Comparison of ENCODE assay signal across 6 cellular contexts in genomic region chr15:42964476-42964875, GRCh38.
"Had no signal": no experiment of that assay in that cellular context is flagged by ENCODE, and none has a peak within 500 bp of the region (broad histone marks: within the 10 kb centered on the region; RNA-seq: fewer than 3 reads in every experiment).

No MANE protein-coding gene starts in this region.

- ATAC-seq: K562 had no signal

- H3K4me1 ChIP-seq: HAP-1 had no signal

- H3K27ac ChIP-seq: GM23248 had no signal

- H3K9ac ChIP-seq: GM23248 had no signal

- H3K4me3 ChIP-seq: GM23248, HAP-1, K562 had no signal

- H3K9me3 ChIP-seq: HAP-1 had no signal

- DNase-seq: GM23248, GOT3, H7, IMR-90 had no signal
